9 cellular contexts compared by ENCODE assay signal in genomic region chrX:55160685-55161552, GRCh38.
A peak's percentile ranks its signal among the peaks of the same experiment; 100 is the strongest.
DNase-seq lines count a peak whose midpoint lies in the region; ATAC-seq and FAIRE-seq lines count a peak whose summit lies in the region.
"Had no signal": no experiment of that assay in that cellular context is flagged by ENCODE, and none has a peak within 500 bp of the region (broad histone marks: within the 10 kb centered on the region; RNA-seq: fewer than 3 reads in every experiment).

No MANE protein-coding gene starts in this region.

- ATAC-seq in GM19025 (IDR thresholded peaks at IDR 0.05; ENCODE audit: low read depth, unreplicated experiment) (peak; percentile 93), HG03280 (IDR thresholded peaks at IDR 0.05; ENCODE audit: unreplicated experiment) (peak; percentile 92)
- ATAC-seq in central memory CD8-positive, alpha-beta T cell (replicated peaks; ENCODE audit: extremely low read depth, poor library complexity, severe bottlenecking), result peak; percentile 85

- peak; percentile 79 to 81 for DNase-seq in AML-193 (lab: John Stamatoyannopoulos, UW)
- peak; percentile 82 for DNase-seq in NCI-H226
- peak; percentile 68 to 81 (median 78) for DNase-seq in activated CD4-positive, CD25-positive, alpha-beta regulatory T cell (lab: John Stamatoyannopoulos, UW)
- DNase-seq in central memory CD8-positive, alpha-beta T cell (ENCODE audit: low spot score in 2 of 2), result peak; percentile 85 to 89
- DNase-seq in stimulated activated CD4-positive, alpha-beta T cell treated with anti-CD3 and anti-CD28 coated beads, Interleukin-12 subunit alpha, Interleukin-12 subunit beta, amount 100 ng/mL, for 24 hours (ENCODE audit: low read depth in 2 of 2), result peak; percentile 74 to 79

- peak overlapping the region; percentile 86 for H3K4me3 Mint-ChIP-seq in central memory CD8-positive, alpha-beta T cell

- no peaks in the 10 kb centered on the region for H3K9me3 Mint-ChIP-seq in central memory CD8-positive, alpha-beta T cell

- H3K36me3 Mint-ChIP-seq in central memory CD8-positive, alpha-beta T cell (ENCODE audit: insufficient read depth), result peaks cover 16% of the 10 kb centered on the region

- FAIRE-seq in islet of Langerhans (lab: Jason Lieb, UNC), result peak; percentile 97
- FAIRE-seq: endometrium had no signal

- H3K27me3 Mint-ChIP-seq in central memory CD8-positive, alpha-beta T cell, result no peaks in the 10 kb centered on the region

- peaks cover 7% of the 10 kb centered on the region for H3K4me1 Mint-ChIP-seq in central memory CD8-positive, alpha-beta T cell

- H3K27ac Mint-ChIP-seq in central memory CD8-positive, alpha-beta T cell (ENCODE audit: low read depth), result peak overlapping the region; percentile 98

Comparison
In these comparisons a context has a peak if more than half of its experiments do, and no peak if none do; other contexts are left out.
1. Peak in every context shown above with its lines: DNase-seq and ATAC-seq.